ENCODE assay signal across 22 cellular contexts in genomic region chr6:25324076-25324762, GRCh38. TPM values are rescaled to one million over a fixed set of nuclear protein-coding genes. Genes with fewer than 3 reads are reported as not detected.
DNase-seq lines count a peak whose midpoint lies in the region; ATAC-seq, FAIRE-seq and TF ChIP-seq lines count a peak whose summit lies in the region.
"Had no signal": no experiment of that assay in that cellular context is flagged by ENCODE, and none has a peak within 500 bp of the region (broad histone marks: within the 10 kb centered on the region; RNA-seq: fewer than 3 reads in every experiment).

No MANE protein-coding gene starts in this region.

- no peaks in the 10 kb centered on the region for H3K36me3 Mint-ChIP-seq in HFFc6 (ENCODE audit: low read depth)

- no CpG with 5 or more reads among the region's 1 CpG for WGBS in neuronal stem cell (ENCODE audit: extremely low coverage in 2 of 2, insufficient read length in 2 of 2, insufficient replicate concordance in 1 of 2), 2 donors
- 60 to 84% (median 73%) methylated on average over 1 of the region's 1 CpG for WGBS in small intestine, 3 donors

- TF ChIP-seq CTCF in AG10803 (conservative IDR thresholded peaks at IDR 0.05; ENCODE audit: low read length) (no peak), HFFc6 (IDR thresholded peaks at IDR 0.05) (no peak)

- H3K4me1 Mint-ChIP-seq in HFFc6 (ENCODE audit: low read depth) = peaks cover 28% of the 10 kb centered on the region

- H3K27me3 Mint-ChIP-seq in HFFc6 (ENCODE audit: insufficient read depth) = no peaks in the 10 kb centered on the region
- H3K27me3 Mint-ChIP-seq: activated T-cell treated with anti-CD3 and anti-CD28 coated beads, Interleukin-2, amount 50 U/mL, for 24 hours had no signal

- no peaks in the 10 kb centered on the region for H3K79me1 ChIP-seq in neuronal stem cell (ENCODE audit: low read depth, low read length)

- H3K36me3 ChIP-seq in neuronal stem cell (replicated peaks in 1 of 2; ENCODE audit: control insufficient read depth in 2 of 2, insufficient read depth in 2 of 2, low read length in 2 of 2) (no peaks in the 10 kb centered on the region), MG63 (no peaks in the 10 kb centered on the region), small intestine (ENCODE audit: control insufficient read depth in 2 of 2, insufficient read depth in 2 of 2, low read length in 2 of 2) (no peaks in the 10 kb centered on the region)
- H3K36me3 ChIP-seq: gastrocnemius medialis had no signal

- no peak overlapping the region for H2AK5ac ChIP-seq in neuronal stem cell (ENCODE audit: low read depth, low read length)

- peak overlapping the region; percentile 19 for H2BK12ac ChIP-seq in neuronal stem cell (ENCODE audit: low read length)

- no peak overlapping the region for H3K4me3 Mint-ChIP-seq in HFFc6
- H3K4me3 Mint-ChIP-seq: activated CD8-positive, alpha-beta T cell treated with anti-CD3 and anti-CD28 coated beads, Interleukin-2, amount 10 ng/mL, durations not matched to agents 7 days and 5 days; activated T-cell treated with anti-CD3 and anti-CD28 coated beads, Interleukin-2, amount 50 U/mL, for 24 hours had no signal

- H3K27me3 ChIP-seq in neuronal stem cell (ENCODE audit: control insufficient read depth in 3 of 3, insufficient read depth in 3 of 3, low read depth in 1 of 3, low read length in 3 of 3) (no peaks in the 10 kb centered on the region), MG63 (no peaks in the 10 kb centered on the region), small intestine (ENCODE audit: control insufficient read depth in 2 of 2, insufficient read depth in 2 of 2, low read length in 2 of 2) (no peaks in the 10 kb centered on the region)
- H3K27me3 ChIP-seq: gastrocnemius medialis had no signal

- peak overlapping the region; percentile 18 for H3K4me2 ChIP-seq in neuronal stem cell (ENCODE audit: insufficient read depth, low read length, poor library complexity, severe bottlenecking)

- peak overlapping the region; percentile 38 for H3K18ac ChIP-seq in neuronal stem cell (ENCODE audit: low read length)

- H2BK5ac ChIP-seq in neuronal stem cell (ENCODE audit: low read length) = no peak overlapping the region

- no peak overlapping the region for H3K9ac ChIP-seq in neuronal stem cell (ENCODE audit: low read depth, low read length, poor library complexity)

- FAIRE-seq in small intestine (lab: Jason Lieb, UNC) = no peak
- FAIRE-seq: astrocyte, D721Med, keratinocyte had no signal

- H3K9me3 ChIP-seq in neuronal stem cell (replicated peaks in 1 of 2; ENCODE audit: control insufficient read depth in 2 of 2, insufficient read depth in 1 of 2, low read depth in 1 of 2, low read length in 2 of 2) = no peaks in the 10 kb centered on the region
- no peaks in the 10 kb centered on the region for H3K9me3 ChIP-seq in MG63
- no peaks in the 10 kb centered on the region for H3K9me3 ChIP-seq in small intestine (ENCODE audit: control insufficient read depth, low read depth)
- H3K9me3 ChIP-seq: gastrocnemius medialis had no signal

- DNase-seq in AG10803 (ENCODE audit: low read depth) (peak; percentile 61), HFFc6 (no peak), dedifferentiated amniotic fluid mesenchymal stem cell (ENCODE audit: extremely low spot score) (peak; percentile 74), neuronal stem cell (ENCODE audit: low spot score) (no peak), MG63 (no peak), small intestine (no peak)
- no peak for DNase-seq in central memory CD4-positive, alpha-beta T cell
- DNase-seq: activated CD8-positive, alpha-beta T cell treated with anti-CD3 and anti-CD28 coated beads, Interleukin-2, amount 10 ng/mL, durations not matched to agents 7 days and 5 days; activated naive CD4-positive, alpha-beta T cell treated with Interleukin-2 at 50 U/mL for 16 hours; activated T-cell treated with anti-CD3 and anti-CD28 coated beads, Interleukin-2, amount 50 U/mL, for 24 hours; effector memory CD4-positive, alpha-beta T cell; gastrocnemius medialis; KG1; retina had no signal

- no peak overlapping the region for H4K91ac ChIP-seq in neuronal stem cell (ENCODE audit: low read depth, low read length, poor library complexity)

- ATAC-seq in GM21381 (IDR thresholded peaks at IDR 0.05; ENCODE audit: unreplicated experiment) = no peak
- ATAC-seq: activated CD4-positive, CD25-positive, alpha-beta regulatory T cell treated with anti-CD3 and anti-CD28 coated beads, Interleukin-2, amount 50 U/mL, for 24 hours; activated CD8-positive, alpha-beta T cell treated with anti-CD3 and anti-CD28 coated beads, Interleukin-2, amount 10 ng/mL, durations not matched to agents 7 days and 5 days; gastrocnemius medialis; HCT116 had no signal

- peaks cover 6 to 8% of the 10 kb centered on the region in 2 donors for H3K4me1 ChIP-seq in neuronal stem cell (ENCODE audit: control insufficient read depth in 2 of 2, insufficient read depth in 1 of 2, low read depth in 1 of 2, low read length in 2 of 2)
- peaks cover 13 to 15% of the 10 kb centered on the region in 2 donors for H3K4me1 ChIP-seq in small intestine (ENCODE audit: control insufficient read depth in 2 of 2, insufficient read depth in 1 of 2, low read depth in 1 of 2, low read length in 1 of 2)
- H3K4me1 ChIP-seq: gastrocnemius medialis had no signal

- no peak overlapping the region for H3K4me3 ChIP-seq in AG10803 (ENCODE audit: low read length)
- H3K4me3 ChIP-seq in neuronal stem cell (ENCODE audit: low read length in 2 of 2) = no peak overlapping the region
- no peak overlapping the region for H3K4me3 ChIP-seq in MG63
- no peak overlapping the region for H3K4me3 ChIP-seq in small intestine (ENCODE audit: low read depth in 1 of 2, low read length in 2 of 2)
- H3K4me3 ChIP-seq: gastrocnemius medialis, lung had no signal

- no peak overlapping the region for H2BK15ac ChIP-seq in neuronal stem cell (ENCODE audit: low read length)

- no peak overlapping the region for H4K8ac ChIP-seq in neuronal stem cell (ENCODE audit: low read depth, low read length)

- H3K4ac ChIP-seq in neuronal stem cell (ENCODE audit: low read length) = no peak overlapping the region

- no peak overlapping the region for H3K14ac ChIP-seq in neuronal stem cell (ENCODE audit: low read length)

- no peak overlapping the region for H3K27ac ChIP-seq in neuronal stem cell (replicated peaks; ENCODE audit: low read length)
- no peak overlapping the region for H3K27ac ChIP-seq in small intestine (ENCODE audit: low read depth in 1 of 2, low read length in 1 of 2)
- H3K27ac ChIP-seq: C4-2B, gastrocnemius medialis had no signal

- peak overlapping the region; percentile 31; the same call in 1 of the 2 replicates for H3K27ac Mint-ChIP-seq in HFFc6
- H3K27ac Mint-ChIP-seq: activated CD8-positive, alpha-beta T cell treated with anti-CD3 and anti-CD28 coated beads, Interleukin-2, amount 10 ng/mL, durations not matched to agents 7 days and 5 days; activated T-cell treated with anti-CD3 and anti-CD28 coated beads, Interleukin-2, amount 50 U/mL, for 24 hours had no signal

- no peak overlapping the region for H2BK120ac ChIP-seq in neuronal stem cell (ENCODE audit: low read depth, low read length)

- no peak overlapping the region for H3K23ac ChIP-seq in neuronal stem cell (ENCODE audit: low read depth, low read length, poor library complexity)

- H3K9me3 Mint-ChIP-seq in HFFc6 = no peaks in the 10 kb centered on the region
- H3K9me3 Mint-ChIP-seq: activated T-cell treated with anti-CD3 and anti-CD28 coated beads, Interleukin-2, amount 50 U/mL, for 24 hours had no signal

- no peak overlapping the region for H2AFZ ChIP-seq in neuronal stem cell (ENCODE audit: low read length)

RNA-seq across cellular contexts. Expression of gene CARMIL1, which starts 45.0 kb away (rescaled TPM):
- total RNA-seq in HFFc6 (2021; fragmentation: NEBNext Ultra II Directional; extraction: Animal tissue kit (Norgen Biotek cat#: 25700)) = 10 to 100 TPM; 12.2 to 15.6 (median 13.7) TPM
- 4.4 TPM for polyA plus RNA-seq in neuronal stem cell (2013, experiment 1 of 2)
- polyA plus RNA-seq in neuronal stem cell (2013, experiment 2 of 2) = 4.0 TPM
- 3.4 and 6.5 TPM in 2 replicates for total RNA-seq in MG63 (2014; rRNA removed; shearing (Covaris generic); ENCODE audit: low replicate concordance)
- polyA plus RNA-seq in small intestine = 10 to 100 TPM; 35.3 to 74.5 (median 50.5) TPM

Comparison
In these comparisons a context has a peak if more than half of its experiments do, and no peak if none do; other contexts are left out.
1. DNase-seq: peak in AG10803 (single experiment) and dedifferentiated amniotic fluid mesenchymal stem cell (single experiment); none in HFFc6 (single experiment), neuronal stem cell (single experiment), MG63 (single experiment), small intestine (single experiment) and central memory CD4-positive, alpha-beta T cell (single experiment).